In the genomic region with DNA sequence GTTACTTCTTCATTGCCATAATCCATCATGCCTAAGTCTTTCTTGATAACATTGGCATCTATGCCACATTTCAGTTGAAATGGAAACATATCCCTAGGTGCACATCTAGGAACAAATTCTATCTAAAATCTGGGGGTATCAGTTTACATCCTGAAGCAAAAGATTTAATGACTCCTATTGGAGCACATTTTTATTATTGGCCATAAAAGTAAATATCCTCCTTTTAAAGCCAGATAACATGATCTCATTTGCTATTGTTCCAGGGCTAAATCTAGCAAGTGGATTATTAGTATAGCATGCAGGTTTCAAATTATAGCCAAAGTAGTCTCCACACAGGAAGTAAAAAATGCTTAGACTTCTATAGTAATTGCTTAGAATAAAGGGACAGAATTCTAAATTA, we compare ENCODE assay signal across 20 cellular contexts.
"Had no signal": no experiment of that assay in that cellular context is flagged by ENCODE, and none has a peak within 500 bp of the region (broad histone marks: within the 10 kb centered on the region; RNA-seq: fewer than 3 reads in every experiment).

No MANE protein-coding gene starts in this region.

- H3K27ac Mint-ChIP-seq: activated B cell treated with CpG ODN at 0.5 μM for 24 hours; activated CD4-positive, alpha-beta memory T cell treated with anti-CD3 and anti-CD28 coated beads, Interleukin-2, amount 10 ng/mL, durations not matched to agents 7 days and 5 days; activated naive CD4-positive, alpha-beta T cell treated with anti-CD3 and anti-CD28 coated beads, Interleukin-2, amount 10 ng/mL, durations not matched to agents 7 days and 5 days; activated naive CD8-positive, alpha-beta T cell treated with anti-CD3 and anti-CD28 coated beads, Interleukin-2, amount 50 U/mL, for 24 hours; activated T-cell treated with anti-CD3 and anti-CD28 coated beads, Interleukin-2, amount 50 U/mL, for 72 hours; mesothelial cell of epicardium; natural killer cell had no signal

- H3K27ac ChIP-seq: epithelial cell of prostate, gastroesophageal sphincter, heart left ventricle, ovary, psoas muscle, right atrium auricular region, upper lobe of left lung had no signal

- H3K27me3 ChIP-seq: gastroesophageal sphincter, heart left ventricle, ovary, right atrium auricular region, upper lobe of left lung had no signal

- DNase-seq: activated B cell treated with CpG ODN at 0.5 μM for 24 hours; activated CD4-positive, alpha-beta memory T cell treated with anti-CD3 and anti-CD28 coated beads, Interleukin-2, amount 10 ng/mL, durations not matched to agents 7 days and 5 days; activated CD4-positive, alpha-beta T cell treated with anti-CD3 and anti-CD28 coated beads for 48 hours; activated effector memory CD4-positive, alpha-beta T cell treated with Interleukin-2 at 50 U/mL for 16 hours; activated naive CD4-positive, alpha-beta T cell treated with anti-CD3 and anti-CD28 coated beads, Interleukin-2, amount 10 ng/mL, durations not matched to agents 7 days and 5 days; activated naive CD8-positive, alpha-beta T cell treated with anti-CD3 and anti-CD28 coated beads, Interleukin-2, amount 50 U/mL, for 24 hours; activated T-cell treated with anti-CD3 and anti-CD28 coated beads, Interleukin-2, amount 50 U/mL, for 72 hours; heart left ventricle; left ventricle myocardium superior; mammary epithelial cell; natural killer cell; ovary; psoas muscle; stimulated activated CD4-positive, alpha-beta T cell treated with anti-CD3 and anti-CD28 coated beads, Interleukin-4, amount 100 ng/mL, for 4 hours; stimulated activated naive CD8-positive, alpha-beta T cell treated with anti-CD3 and anti-CD28 coated beads, Interleukin-15, Interleukin-2, amounts not matched to agents 100 U/mL and 50 U/mL, for 24 hours; upper lobe of left lung had no signal

- H3K9me3 Mint-ChIP-seq: mesothelial cell of epicardium had no signal

- ATAC-seq: activated naive CD8-positive, alpha-beta T cell treated with anti-CD3 and anti-CD28 coated beads, Interleukin-2, amount 50 U/mL, for 24 hours; activated T-cell treated with anti-CD3 and anti-CD28 coated beads, Interleukin-2, amount 50 U/mL, for 72 hours; gastroesophageal sphincter; heart left ventricle; left ventricle myocardium superior; natural killer cell; psoas muscle; stimulated activated naive CD8-positive, alpha-beta T cell treated with anti-CD3 and anti-CD28 coated beads, Interleukin-15, Interleukin-2, amounts not matched to agents 100 U/mL and 50 U/mL, for 24 hours had no signal

- H3K27me3 Mint-ChIP-seq: activated B cell treated with CpG ODN at 0.5 μM for 24 hours; activated CD4-positive, alpha-beta memory T cell treated with anti-CD3 and anti-CD28 coated beads, Interleukin-2, amount 10 ng/mL, durations not matched to agents 7 days and 5 days; activated naive CD4-positive, alpha-beta T cell treated with anti-CD3 and anti-CD28 coated beads, Interleukin-2, amount 10 ng/mL, durations not matched to agents 7 days and 5 days; activated naive CD8-positive, alpha-beta T cell treated with anti-CD3 and anti-CD28 coated beads, Interleukin-2, amount 50 U/mL, for 24 hours had no signal

- H3K36me3 ChIP-seq: ovary, upper lobe of left lung had no signal

- H3K9me3 ChIP-seq: gastroesophageal sphincter, heart left ventricle, ovary, psoas muscle, right atrium auricular region, upper lobe of left lung had no signal

- H3K4me3 Mint-ChIP-seq: activated B cell treated with CpG ODN at 0.5 μM for 24 hours; activated CD4-positive, alpha-beta memory T cell treated with anti-CD3 and anti-CD28 coated beads, Interleukin-2, amount 10 ng/mL, durations not matched to agents 7 days and 5 days; activated naive CD4-positive, alpha-beta T cell treated with anti-CD3 and anti-CD28 coated beads, Interleukin-2, amount 10 ng/mL, durations not matched to agents 7 days and 5 days; activated naive CD8-positive, alpha-beta T cell treated with anti-CD3 and anti-CD28 coated beads, Interleukin-2, amount 50 U/mL, for 24 hours; activated T-cell treated with anti-CD3 and anti-CD28 coated beads, Interleukin-2, amount 50 U/mL, for 72 hours; mesothelial cell of epicardium; natural killer cell had no signal

- H3K4me1 ChIP-seq: gastroesophageal sphincter, psoas muscle, right atrium auricular region, upper lobe of left lung had no signal

- H3K4me1 Mint-ChIP-seq: activated B cell treated with CpG ODN at 0.5 μM for 24 hours; activated CD4-positive, alpha-beta memory T cell treated with anti-CD3 and anti-CD28 coated beads, Interleukin-2, amount 10 ng/mL, durations not matched to agents 7 days and 5 days; activated naive CD4-positive, alpha-beta T cell treated with anti-CD3 and anti-CD28 coated beads, Interleukin-2, amount 10 ng/mL, durations not matched to agents 7 days and 5 days; activated naive CD8-positive, alpha-beta T cell treated with anti-CD3 and anti-CD28 coated beads, Interleukin-2, amount 50 U/mL, for 24 hours; mesothelial cell of epicardium; natural killer cell had no signal

- H3K36me3 Mint-ChIP-seq: activated naive CD4-positive, alpha-beta T cell treated with anti-CD3 and anti-CD28 coated beads, Interleukin-2, amount 10 ng/mL, durations not matched to agents 7 days and 5 days had no signal

- H3K4me3 ChIP-seq: gastroesophageal sphincter, heart left ventricle, ovary, psoas muscle, right atrium auricular region, upper lobe of left lung had no signal
